In the genomic region with DNA sequence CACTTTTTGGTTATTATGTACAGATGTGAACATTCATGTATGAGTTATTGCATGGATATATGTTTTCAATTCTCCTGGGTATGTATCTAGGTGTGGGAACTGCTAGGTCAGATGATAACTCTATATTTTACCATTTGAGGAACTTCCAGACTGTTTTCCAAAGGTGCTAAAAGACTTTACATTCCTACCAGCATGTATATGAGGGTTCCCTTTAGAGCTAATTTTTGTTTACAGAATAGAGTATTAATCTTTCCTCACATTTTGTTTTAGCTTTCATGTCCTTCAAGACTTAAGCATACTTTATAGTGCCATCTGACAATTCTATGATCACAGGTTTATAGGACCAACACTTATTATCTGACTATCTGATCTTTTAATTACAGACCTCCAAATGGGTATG, we compare ENCODE assay signal across 1 cellular context.
TF ChIP-seq lines count a peak whose summit lies in the region.

No MANE protein-coding gene starts in this region.

TF ChIP-seq in GM12878, 131 proteins besides CTCF, POLR2A, EP300 and RAD21:
- TF ChIP-seq, protein P1, sequence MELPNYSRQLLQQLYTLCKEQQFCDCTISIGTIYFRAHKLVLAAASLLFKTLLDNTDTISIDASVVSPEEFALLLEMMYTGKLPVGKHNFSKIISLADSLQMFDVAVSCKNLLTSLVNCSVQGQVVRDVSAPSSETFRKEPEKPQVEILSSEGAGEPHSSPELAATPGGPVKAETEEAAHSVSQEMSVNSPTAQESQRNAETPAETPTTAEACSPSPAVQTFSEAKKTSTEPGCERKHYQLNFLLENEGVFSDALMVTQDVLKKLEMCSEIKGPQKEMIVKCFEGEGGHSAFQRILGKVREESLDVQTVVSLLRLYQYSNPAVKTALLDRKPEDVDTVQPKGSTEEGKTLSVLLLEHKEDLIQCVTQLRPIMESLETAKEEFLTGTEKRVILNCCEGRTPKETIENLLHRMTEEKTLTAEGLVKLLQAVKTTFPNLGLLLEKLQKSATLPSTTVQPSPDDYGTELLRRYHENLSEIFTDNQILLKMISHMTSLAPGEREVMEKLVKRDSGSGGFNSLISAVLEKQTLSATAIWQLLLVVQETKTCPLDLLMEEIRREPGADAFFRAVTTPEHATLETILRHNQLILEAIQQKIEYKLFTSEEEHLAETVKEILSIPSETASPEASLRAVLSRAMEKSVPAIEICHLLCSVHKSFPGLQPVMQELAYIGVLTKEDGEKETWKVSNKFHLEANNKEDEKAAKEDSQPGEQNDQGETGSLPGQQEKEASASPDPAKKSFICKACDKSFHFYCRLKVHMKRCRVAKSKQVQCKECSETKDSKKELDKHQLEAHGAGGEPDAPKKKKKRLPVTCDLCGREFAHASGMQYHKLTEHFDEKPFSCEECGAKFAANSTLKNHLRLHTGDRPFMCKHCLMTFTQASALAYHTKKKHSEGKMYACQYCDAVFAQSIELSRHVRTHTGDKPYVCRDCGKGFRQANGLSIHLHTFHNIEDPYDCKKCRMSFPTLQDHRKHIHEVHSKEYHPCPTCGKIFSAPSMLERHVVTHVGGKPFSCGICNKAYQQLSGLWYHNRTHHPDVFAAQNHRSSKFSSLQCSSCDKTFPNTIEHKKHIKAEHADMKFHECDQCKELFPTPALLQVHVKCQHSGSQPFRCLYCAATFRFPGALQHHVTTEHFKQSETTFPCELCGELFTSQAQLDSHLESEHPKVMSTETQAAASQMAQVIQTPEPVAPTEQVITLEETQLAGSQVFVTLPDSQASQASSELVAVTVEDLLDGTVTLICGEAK (IDR thresholded peaks at IDR 0.05; ENCODE audit: borderline replicate concordance) = no peak
- no peak for TF ChIP-seq TCF3 (IDR thresholded peaks at IDR 0.05; ENCODE audit: borderline replicate concordance, insufficient read depth, low read depth, low read length)
